Comparison of ENCODE assay signal across 9 cellular contexts in genomic region chr21:37267269-37268185, GRCh38.
DNase-seq lines count a peak whose midpoint lies in the region; ATAC-seq, FAIRE-seq and TF ChIP-seq lines count a peak whose summit lies in the region.
"Had no signal": no experiment of that assay in that cellular context is flagged by ENCODE, and none has a peak within 500 bp of the region (broad histone marks: within the 10 kb centered on the region; RNA-seq: fewer than 3 reads in every experiment).

Gene VPS26C, minus strand, starts transcription at chr21:37267334. Its CDS starts 40 bp downstream, at chr21:37267294.

- ATAC-seq in GM19035 (IDR thresholded peaks at IDR 0.05; ENCODE audit: unreplicated experiment), result peak; percentile 89
- ATAC-seq in HG03354 (IDR thresholded peaks at IDR 0.05; ENCODE audit: poor library complexity, severe bottlenecking, unreplicated experiment), result peak; percentile 91
- peak; percentile 93 to 94 for ATAC-seq in activated CD4-positive, CD25-positive, alpha-beta regulatory T cell treated with anti-CD3 and anti-CD28 coated beads, Interleukin-2, amount 50 U/mL, for 24 hours

- peak; percentile 80 for FAIRE-seq in islet of Langerhans (lab: Jason Lieb, UNC)
- FAIRE-seq: colon had no signal

- H3K4me3 ChIP-seq in AG09309 (ENCODE audit: control insufficient read depth, low read depth, low read length), result peak within 1 kb of the TSS; percentile 70

- DNase-seq in AG09309 (ENCODE audit: low read depth) (peak; percentile 98), NCI-H446 treated with DMSO at 0.1 percent for 48 hours (lab: John Stamatoyannopoulos, UW) (peak; percentile 99), cerebellar cortex (ENCODE audit: low spot score) (peak; percentile 99)
- DNase-seq in stimulated activated CD4-positive, alpha-beta T cell treated with anti-CD3 and anti-CD28 coated beads, Interleukin-12 subunit alpha, Interleukin-12 subunit beta, amount 100 ng/mL, for 4 hours, result peak; percentile 96

- no peak for TF ChIP-seq CTCF in AG09309 (IDR thresholded peaks at IDR 0.05; ENCODE audit: control insufficient read depth, insufficient read depth, low read depth, low read length, missing control alignments)

Comparison
In these comparisons a context has a peak if more than half of its experiments do, and no peak if none do; other contexts are left out.
1. Peak in every context shown above with its lines: DNase-seq, ATAC-seq and H3K4me3 ChIP-seq.